ENCODE assay signal across 8 cellular contexts in the genomic region with DNA sequence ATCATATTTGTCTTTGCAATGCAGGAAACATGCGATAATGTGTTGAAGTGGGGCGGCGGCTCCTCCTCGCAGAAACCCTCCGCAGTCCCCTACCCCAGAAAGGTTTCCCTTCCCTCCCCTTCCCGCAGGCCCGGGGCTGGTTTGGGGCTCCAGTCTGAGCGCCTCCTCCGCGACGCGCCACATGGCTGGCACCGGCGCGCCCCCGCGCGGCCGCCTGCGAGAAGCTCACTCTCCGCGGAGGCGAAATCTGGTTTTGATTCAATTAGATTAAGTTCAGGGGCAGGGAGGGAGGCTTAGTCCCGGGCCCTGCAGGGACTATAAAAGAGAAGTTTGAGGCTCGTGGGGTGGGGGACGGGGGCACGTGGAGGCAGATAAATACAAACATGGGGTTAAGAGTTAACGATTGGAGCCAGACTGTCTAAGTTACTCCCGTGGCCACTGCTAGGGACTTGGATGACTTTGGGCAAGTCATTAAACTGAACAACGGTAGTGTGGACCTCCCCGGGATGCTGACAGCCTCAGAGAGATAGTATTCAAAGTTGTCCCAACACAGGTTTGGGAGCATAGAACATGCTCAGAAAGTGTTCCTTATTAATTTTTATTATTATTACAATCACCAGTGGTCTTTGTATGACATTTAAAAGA.
A peak's percentile ranks its signal among the peaks of the same experiment; 100 is the strongest.
DNase-seq lines count a peak whose midpoint lies in the region; ATAC-seq and TF ChIP-seq lines count a peak whose summit lies in the region.

No MANE protein-coding gene starts in this region.

- H3K9me3 ChIP-seq in colonic mucosa (no peaks in the 10 kb centered on the region), liver (ENCODE audit: control insufficient read depth in 4 of 4, low read length in 3 of 4) (no peaks in the 10 kb centered on the region)

- no peak overlapping the region for H3K9ac ChIP-seq in colonic mucosa (ENCODE audit: low read depth in 2 of 2, low read length in 2 of 2)
- H3K9ac ChIP-seq in liver (ENCODE audit: low read depth in 1 of 2, low read length in 2 of 2) = no peak overlapping the region

- peak; percentile 76 to 83 for TF ChIP-seq RAD21 in liver (IDR thresholded peaks at IDR 0.05)

- H3K36me3 ChIP-seq in colonic mucosa (no peaks in the 10 kb centered on the region), liver (ENCODE audit: control insufficient read depth in 4 of 4, insufficient read depth in 3 of 4, low read depth in 1 of 4, low read length in 3 of 4) (no peaks in the 10 kb centered on the region)

- intact Hi-C loops in colonic mucosa (cut with DNase I) = loop anchor here (1.0 kb wide), 1 partner anchor 375 kb away; no protein-coding TSS in a partner anchor

- WGBS in liver = 4% methylated on average over 31 of the region's 31 CpGs

- ATAC-seq in GM21619 (IDR thresholded peaks at IDR 0.05; ENCODE audit: unreplicated experiment) = peak; percentile 79
- no peak for ATAC-seq in GM21447 (IDR thresholded peaks at IDR 0.05; ENCODE audit: unreplicated experiment)

- H3K4me1 ChIP-seq in colonic mucosa (no peaks in the 10 kb centered on the region), liver (ENCODE audit: control insufficient read depth in 4 of 4, insufficient read depth in 4 of 4, low read length in 3 of 4) (no peaks in the 10 kb centered on the region)

- TF ChIP-seq CTCF in colonic mucosa (IDR thresholded peaks at IDR 0.05) (peak; percentile 63), liver (IDR thresholded peaks at IDR 0.05; ENCODE audit: low read depth, low read length, missing input control) (peak; percentile 79)

- H3K27me3 ChIP-seq in colonic mucosa (no peaks in the 10 kb centered on the region), liver (ENCODE audit: control insufficient read depth in 4 of 4, insufficient read depth in 4 of 4, low read length in 3 of 4) (peaks cover 0 to 9% (median 5%) of the 10 kb centered on the region in 4 donors)

- H3K4me3 ChIP-seq in colonic mucosa (no peak overlapping the region), liver (ENCODE audit: low read depth in 1 of 3, low read length in 3 of 3) (no peak overlapping the region)

- H3K27ac ChIP-seq in colonic mucosa (no peak overlapping the region), liver (ENCODE audit: low read depth in 1 of 2, low read length in 2 of 2) (no peak overlapping the region)

- DNase-seq in DMS53 treated with DMSO at 0.1 percent for 48 hours (lab: John Stamatoyannopoulos, UW; ENCODE audit: unreplicated experiment) (peak; percentile 29), NCI-H1105 (lab: John Stamatoyannopoulos, UW) (peak; percentile 44), colonic mucosa (peak; percentile 45)
- DNase-seq in activated CD4-positive, alpha-beta T cell treated with anti-CD3 and anti-CD28 coated beads for 4 hours = peak; percentile 14 to 17
- peak; percentile 37 to 38 for DNase-seq in stimulated activated CD4-positive, alpha-beta T cell treated with anti-CD3 and anti-CD28 coated beads, Interleukin-4, amount 100 ng/mL, for 48 hours (ENCODE audit: low read depth in 2 of 2)

TF ChIP-seq in liver, 16 proteins besides CTCF, POLR2A, EP300 and RAD21:
- TF ChIP-seq HNF4A (conservative IDR thresholded peaks at IDR 0.05) (no peak), YY1 (IDR thresholded peaks at IDR 0.05) (no peak), TAF1 (conservative IDR thresholded peaks at IDR 0.05) (no peak), RXRA (IDR thresholded peaks at IDR 0.05) (no peak), JUND (IDR thresholded peaks at IDR 0.05) (no peak), FOXA2 (IDR thresholded peaks at IDR 0.05) (no peak), EGR1 (IDR thresholded peaks at IDR 0.05; ENCODE audit: low read depth in 2 of 2) (no peak)
- TF ChIP-seq, protein P1, sequence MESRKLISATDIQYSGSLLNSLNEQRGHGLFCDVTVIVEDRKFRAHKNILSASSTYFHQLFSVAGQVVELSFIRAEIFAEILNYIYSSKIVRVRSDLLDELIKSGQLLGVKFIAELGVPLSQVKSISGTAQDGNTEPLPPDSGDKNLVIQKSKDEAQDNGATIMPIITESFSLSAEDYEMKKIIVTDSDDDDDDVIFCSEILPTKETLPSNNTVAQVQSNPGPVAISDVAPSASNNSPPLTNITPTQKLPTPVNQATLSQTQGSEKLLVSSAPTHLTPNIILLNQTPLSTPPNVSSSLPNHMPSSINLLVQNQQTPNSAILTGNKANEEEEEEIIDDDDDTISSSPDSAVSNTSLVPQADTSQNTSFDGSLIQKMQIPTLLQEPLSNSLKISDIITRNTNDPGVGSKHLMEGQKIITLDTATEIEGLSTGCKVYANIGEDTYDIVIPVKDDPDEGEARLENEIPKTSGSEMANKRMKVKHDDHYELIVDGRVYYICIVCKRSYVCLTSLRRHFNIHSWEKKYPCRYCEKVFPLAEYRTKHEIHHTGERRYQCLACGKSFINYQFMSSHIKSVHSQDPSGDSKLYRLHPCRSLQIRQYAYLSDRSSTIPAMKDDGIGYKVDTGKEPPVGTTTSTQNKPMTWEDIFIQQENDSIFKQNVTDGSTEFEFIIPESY (IDR thresholded peaks at IDR 0.05) = no peak
TF ChIP-seq in liver: peak in this region for 0.
